Comparison of ENCODE assay signal across 1 cellular context in genomic region chr3:13544293-13544831, GRCh38.
TF ChIP-seq lines count a peak whose summit lies in the region.

No MANE protein-coding gene starts in this region.

TF ChIP-seq in K562, 482 proteins besides CTCF, POLR2A, EP300 and RAD21 (continued from another document):
- TF ChIP-seq ZBTB34 (CRISPR knock-in tag; IDR thresholded peaks at IDR 0.05): no peak
